ENCODE assay signal across 20 cellular contexts in genomic region chr2:120331903-120332302, GRCh38. TPM values are rescaled to one million over a fixed set of nuclear protein-coding genes. Genes with fewer than 3 reads are reported as not detected.
"Had no signal": no experiment of that assay in that cellular context is flagged by ENCODE, and none has a peak within 500 bp of the region (broad histone marks: within the 10 kb centered on the region; RNA-seq: fewer than 3 reads in every experiment).

No MANE protein-coding gene starts in this region.

- H3K9ac ChIP-seq: parathyroid adenoma had no signal

- H3K4me3 Mint-ChIP-seq: naive thymus-derived CD4-positive, alpha-beta T cell; nephron progenitor cell; stimulated activated naive B cell treated with anti-CD40 and anti-IgM and Interleukin-4, amounts not matched to agents 10 μg/mL and 1 μg/mL and 100 μg/mL, for 72 hours; stimulated activated naive CD8-positive, alpha-beta T cell treated with anti-CD3 and anti-CD28 coated beads, Interleukin-15, amount 100 ng/mL, for 72 hours had no signal

- H3K36me3 ChIP-seq: gastroesophageal sphincter, prostate gland, sigmoid colon, thoracic aorta, transverse colon had no signal

- ATAC-seq: gastroesophageal sphincter; naive thymus-derived CD4-positive, alpha-beta T cell; stimulated activated naive CD8-positive, alpha-beta T cell treated with anti-CD3 and anti-CD28 coated beads, Interleukin-15, amount 100 ng/mL, for 72 hours had no signal

- H3K4me1 ChIP-seq: gastroesophageal sphincter, parathyroid adenoma, prostate gland, sigmoid colon, transverse colon had no signal

- H3K9me3 ChIP-seq: prostate gland, thoracic aorta had no signal

- H3K27ac ChIP-seq: gastroesophageal sphincter, parathyroid adenoma, prostate gland, sigmoid colon, thoracic aorta, transverse colon had no signal

- H3K27ac Mint-ChIP-seq: naive thymus-derived CD4-positive, alpha-beta T cell; nephron progenitor cell; stimulated activated naive B cell treated with anti-CD40 and anti-IgM and Interleukin-4, amounts not matched to agents 10 μg/mL and 1 μg/mL and 100 μg/mL, for 72 hours; stimulated activated naive CD8-positive, alpha-beta T cell treated with anti-CD3 and anti-CD28 coated beads, Interleukin-15, amount 100 ng/mL, for 72 hours had no signal

- H3K4me1 Mint-ChIP-seq: stimulated activated naive CD8-positive, alpha-beta T cell treated with anti-CD3 and anti-CD28 coated beads, Interleukin-15, amount 100 ng/mL, for 72 hours had no signal

- H2AFZ ChIP-seq: parathyroid adenoma had no signal

- DNase-seq: cortex of kidney; effector memory CD4-positive, alpha-beta T cell; foreskin fibroblast; glutamatergic neuron; islet precursor cell; mesendoderm; naive thymus-derived CD4-positive, alpha-beta T cell; nephron progenitor cell; sigmoid colon; stimulated activated CD4-positive, alpha-beta T cell treated with anti-CD3 and anti-CD28 coated beads, Interleukin-2, amount 100 ng/mL, for 24 hours; stimulated activated CD4-positive, alpha-beta T cell treated with anti-CD3 and anti-CD28 coated beads, Interleukin-4, amount 100 ng/mL, for 4 hours; stimulated activated naive B cell treated with anti-CD40 and anti-IgM and Interleukin-4, amounts not matched to agents 10 μg/mL and 1 μg/mL and 100 μg/mL, for 72 hours; stimulated activated naive CD8-positive, alpha-beta T cell treated with anti-CD3 and anti-CD28 coated beads, Interleukin-15, amount 100 ng/mL, for 72 hours; transverse colon had no signal

- H3K4me3 ChIP-seq: gastroesophageal sphincter, prostate gland, sigmoid colon, skin epidermis, thoracic aorta, transverse colon had no signal

RNA-seq across cellular contexts. Expression of gene INHBB, which starts 14.0 kb away (rescaled TPM):
- total RNA-seq: fibroblast of lung; naive thymus-derived CD4-positive, alpha-beta T cell had no signal
- polyA plus RNA-seq: naive thymus-derived CD4-positive, alpha-beta T cell had no signal
